Comparison of ENCODE assay signal across 28 cellular contexts in genomic region chr5:10985711-10986110, GRCh38.
A peak's percentile ranks its signal among the peaks of the same experiment; 100 is the strongest.
DNase-seq lines count a peak whose midpoint lies in the region; ATAC-seq, FAIRE-seq and TF ChIP-seq lines count a peak whose summit lies in the region.
"Had no signal": no experiment of that assay in that cellular context is flagged by ENCODE, and none has a peak within 500 bp of the region (broad histone marks: within the 10 kb centered on the region; RNA-seq: fewer than 3 reads in every experiment).

No MANE protein-coding gene starts in this region.

- H3K27ac ChIP-seq in OCI-LY3 (ENCODE audit: low read length) = no peak overlapping the region
- no peak overlapping the region for H3K27ac ChIP-seq in left lung
- H3K27ac ChIP-seq: brain microvascular endothelial cell, lower lobe of right lung, SK-N-MC, skin epidermis had no signal

- H3K79me2 ChIP-seq in OCI-LY3 (ENCODE audit: low read length) = no peaks in the 10 kb centered on the region

- no peak for DNase-seq in NCI-H345 treated with DMSO at 0.1 percent for 48 hours (lab: John Stamatoyannopoulos, UW; ENCODE audit: unreplicated experiment)
- DNase-seq in frontal cortex (ENCODE audit: low spot score in 2 of 2) = no peak
- no peak for DNase-seq in left lung
- no peak for DNase-seq in NCI-H1105 (lab: John Stamatoyannopoulos, UW)
- DNase-seq: activated CD4-positive, alpha-beta memory T cell treated with anti-CD3 and anti-CD28 coated beads for 36 hours; activated CD8-positive, alpha-beta memory T cell treated with anti-CD3 and anti-CD28 coated beads, Interleukin-2, amount 50 U/mL, for 4 hours; activated naive CD4-positive, alpha-beta T cell treated with anti-CD3 and anti-CD28 coated beads, Interleukin-2, amount 10 ng/mL, durations not matched to agents 7 days and 5 days; brain microvascular endothelial cell; CD8-positive, alpha-beta T cell; DMS 273 treated with DMSO at 0.1 percent for 48 hours; EL; KG1; lower lobe of right lung; MG63; NCI-H1417; NCI-H345; NCI-H82; stimulated activated CD4-positive, alpha-beta T cell treated with anti-CD3 and anti-CD28 coated beads, Interleukin-1b, Interleukin-23, amount 100 ng/mL, for 48 hours; substantia nigra had no signal

- no peak for FAIRE-seq in frontal cortex (lab: Jason Lieb, UNC)
- FAIRE-seq: endothelial cell of umbilical vein had no signal

- peaks cover 13% of the 10 kb centered on the region; the same call in 1 of the 2 replicates for H3K27me3 ChIP-seq in OCI-LY3 (ENCODE audit: low read depth, low read length)
- peaks cover 0 to 8% of the 10 kb centered on the region in 2 donors for H3K27me3 ChIP-seq in left lung

- H4K20me1 ChIP-seq in OCI-LY3 (ENCODE audit: insufficient read depth, low read length) = no peaks in the 10 kb centered on the region

- H3K4me3 ChIP-seq in OCI-LY3 (ENCODE audit: low read length) (no peak overlapping the region), left lung (no peak overlapping the region)
- H3K4me3 ChIP-seq: lower lobe of right lung, MG63, SK-N-MC, skin epidermis had no signal

- H3K9ac ChIP-seq in OCI-LY3 (ENCODE audit: low read length) = no peak overlapping the region

- no peak overlapping the region for H2AFZ ChIP-seq in OCI-LY3 (ENCODE audit: low read depth, low read length)

- intact Hi-C loops in left lung (cut with DNase I) = no loop called here

- no peaks in the 10 kb centered on the region for H3K9me3 ChIP-seq in OCI-LY3 (ENCODE audit: insufficient read depth, low read length)
- H3K9me3 ChIP-seq in left lung = no peaks in the 10 kb centered on the region
- H3K9me3 ChIP-seq: lower lobe of right lung, MG63 had no signal

- H3K4me1 ChIP-seq in OCI-LY3 (ENCODE audit: low read length) (peaks cover 12% of the 10 kb centered on the region), left lung (no peaks in the 10 kb centered on the region)
- H3K4me1 ChIP-seq: lower lobe of right lung had no signal

- ATAC-seq in GM18517 (IDR thresholded peaks at IDR 0.05; ENCODE audit: unreplicated experiment) (peak; percentile 53), GM19468 (IDR thresholded peaks at IDR 0.05; ENCODE audit: extremely low read depth, unreplicated experiment) (peak; percentile 41), HG02938 (IDR thresholded peaks at IDR 0.05; ENCODE audit: unreplicated experiment) (peak; percentile 56), left lung (no peak)
- ATAC-seq: activated CD4-positive, CD25-positive, alpha-beta regulatory T cell treated with anti-CD3 and anti-CD28 coated beads, Interleukin-2, amount 50 U/mL, for 24 hours; CD8-positive, alpha-beta T cell; lower lobe of right lung; natural killer cell treated with Interleukin-12 subunit alpha and Interleukin-12 subunit beta and Interleukin-15 and Interleukin-18, amount 100 ng/mL, for 72 hours had no signal

- H3K4me2 ChIP-seq in OCI-LY3 (ENCODE audit: low read length) = 0 out of 2 replicates have a peak overlapping the region, but pooled peaks have one; percentile 22

- TF ChIP-seq CTCF in OCI-LY3 (IDR thresholded peaks at IDR 0.05; ENCODE audit: low read depth, low read length) (no peak), left lung (IDR thresholded peaks at IDR 0.05) (no peak)

- H3K36me3 ChIP-seq in OCI-LY3 (replicated peaks; ENCODE audit: low read depth, low read length) (no peaks in the 10 kb centered on the region), left lung (no peaks in the 10 kb centered on the region)
- H3K36me3 ChIP-seq: brain microvascular endothelial cell, lower lobe of right lung, MG63 had no signal
